ENCODE assay signal across 12 cellular contexts in genomic region chr2:42060718-42061619, GRCh38. TPM values are rescaled to one million over a fixed set of nuclear protein-coding genes. Genes with fewer than 3 reads are reported as not detected.
DNase-seq lines count a peak whose midpoint lies in the region; ATAC-seq, FAIRE-seq and TF ChIP-seq lines count a peak whose summit lies in the region.
"Had no signal": no experiment of that assay in that cellular context is flagged by ENCODE, and none has a peak within 500 bp of the region (broad histone marks: within the 10 kb centered on the region; RNA-seq: fewer than 3 reads in every experiment).

No MANE protein-coding gene starts in this region.

- H3K27me3 Mint-ChIP-seq in chondrocyte (ENCODE audit: low read depth) = no peaks in the 10 kb centered on the region
- peaks cover 16% of the 10 kb centered on the region for H3K27me3 Mint-ChIP-seq in activated CD4-positive, alpha-beta T cell treated with anti-CD3 and anti-CD28 coated beads, Interleukin-2, amount 10 ng/mL, durations not matched to agents 24 days and 14 days
- H3K27me3 Mint-ChIP-seq: activated naive CD4-positive, alpha-beta T cell treated with anti-CD3 and anti-CD28 coated beads, Interleukin-2, amount 50 U/mL, for 24 hours had no signal

- no peak overlapping the region for H3K56ac ChIP-seq in IMR-90 (ENCODE audit: extremely low read depth, insufficient read depth, low read length)

- H3K4ac ChIP-seq in IMR-90 (ENCODE audit: low read depth, low read length) = peak overlapping the region; percentile 95

- peaks cover 22% of the 10 kb centered on the region for H3K36me3 Mint-ChIP-seq in chondrocyte (ENCODE audit: low read depth)
- H3K36me3 Mint-ChIP-seq in activated CD4-positive, alpha-beta T cell treated with anti-CD3 and anti-CD28 coated beads, Interleukin-2, amount 10 ng/mL, durations not matched to agents 24 days and 14 days (ENCODE audit: low read depth) = no peaks in the 10 kb centered on the region
- H3K36me3 Mint-ChIP-seq: activated naive CD4-positive, alpha-beta T cell treated with anti-CD3 and anti-CD28 coated beads, Interleukin-2, amount 50 U/mL, for 24 hours had no signal

- H3K18ac ChIP-seq in IMR-90 (ENCODE audit: low read depth, low read length) = peak overlapping the region; percentile 31

- no peak for FAIRE-seq in HepG2 (lab: Jason Lieb, UNC)

- H3K79me1 ChIP-seq in IMR-90 (ENCODE audit: low read depth in 1 of 2, low read length in 2 of 2) = peaks cover 0 to 30% of the 10 kb centered on the region in 2 experiments; a peak in 3 of 4 replicates

- H3K79me2 ChIP-seq in HepG2 (ENCODE audit: insufficient read depth, low read length) (no peaks in the 10 kb centered on the region), OCI-LY7 (ENCODE audit: insufficient read depth, low read depth, low read length) (no peaks in the 10 kb centered on the region)

- POLR2A ChIA-PET in IMR-90 (lab: Charles Lee; ENCODE audit: unreplicated experiment) = no interaction called here
- POLR2A ChIA-PET in HepG2 (lab: Yijun Ruan, JAX) = interaction anchor here (0.9 to 11.8 kb wide), 4 partner anchors 8 to 213 kb away, joined by 3 to 203 read pairs (median 18); partner anchors contain the start of gene PKDCC
- POLR2A ChIA-PET in OCI-LY7 (lab: Charles Lee) = interaction anchor here (1.6 kb wide), 1 partner anchor 7 kb away, joined by 5 read pairs; no protein-coding TSS in a partner anchor

- no peaks in the 10 kb centered on the region for H3K9me3 ChIP-seq in IMR-90 (ENCODE audit: control insufficient read depth, insufficient read depth, low read length)
- no peaks in the 10 kb centered on the region for H3K9me3 ChIP-seq in HepG2 (ENCODE audit: low read length)
- no peaks in the 10 kb centered on the region for H3K9me3 ChIP-seq in stomach smooth muscle (ENCODE audit: control insufficient read depth in 2 of 2, low read length in 2 of 2)
- H3K9me3 ChIP-seq in OCI-LY7 (ENCODE audit: low read length) = no peaks in the 10 kb centered on the region

- TF ChIP-seq EP300 in HepG2 (IDR thresholded peaks at IDR 0.05; ENCODE audit: low read depth in 2 of 2, low read length in 2 of 2) (no peak), HepG2 (CRISPR knock-in tag; IDR thresholded peaks at IDR 0.05; ENCODE audit: borderline replicate concordance) (no peak)

- H2AK9ac ChIP-seq in IMR-90 (replicated peaks; ENCODE audit: low read depth, low read length, poor library complexity) = no peak overlapping the region

- no peak overlapping the region for H3K4me3 Mint-ChIP-seq in chondrocyte (ENCODE audit: unreplicated experiment)
- no peak overlapping the region for H3K4me3 Mint-ChIP-seq in activated CD4-positive, alpha-beta T cell treated with anti-CD3 and anti-CD28 coated beads, Interleukin-2, amount 10 ng/mL, durations not matched to agents 24 days and 14 days
- H3K4me3 Mint-ChIP-seq: activated naive CD4-positive, alpha-beta T cell treated with anti-CD3 and anti-CD28 coated beads, Interleukin-2, amount 50 U/mL, for 24 hours; neural crest cell; WTC11 had no signal

- peak overlapping the region; percentile 45; the same call in 1 of the 2 replicates for H3K23ac ChIP-seq in IMR-90 (ENCODE audit: low read depth, low read length)

- BruUV-seq in IMR-90 (replicated peaks; lab: Mats Ljungman, UMichigan) (no TSS peak), HepG2 (replicated peaks; lab: Mats Ljungman, UMichigan) (no TSS peak), OCI-LY7 (replicated peaks; lab: Mats Ljungman, UMichigan) (no TSS peak)

- H3K27me3 ChIP-seq in IMR-90 (ENCODE audit: control insufficient read depth, insufficient read depth, low read length) (no peaks in the 10 kb centered on the region), HepG2 (ENCODE audit: control insufficient read depth in 1 of 2, insufficient read depth in 2 of 2, low read length in 2 of 2) (no peaks in the 10 kb centered on the region), stomach smooth muscle (ENCODE audit: control insufficient read depth in 1 of 2, insufficient read depth in 2 of 2, low read length in 2 of 2) (no peaks in the 10 kb centered on the region), brain microvascular endothelial cell (replicated peaks) (no peaks in the 10 kb centered on the region)

- no peak for TF ChIP-seq CTCF in IMR-90 (conservative IDR thresholded peaks at IDR 0.05; ENCODE audit: low read depth, low read length)
- TF ChIP-seq CTCF in chondrocyte (IDR thresholded peaks at IDR 0.05) = no peak
- no peak for TF ChIP-seq CTCF in HepG2 (CRISPR knock-in tag; IDR thresholded peaks at IDR 0.05)
- TF ChIP-seq CTCF in OCI-LY7 (conservative IDR thresholded peaks at IDR 0.05; ENCODE audit: low read length) = no peak
- TF ChIP-seq CTCF in brain microvascular endothelial cell (IDR thresholded peaks at IDR 0.05; ENCODE audit: low read depth, low read length, missing control alignments) = no peak

- H3K4me1 ChIP-seq in IMR-90 (ENCODE audit: control insufficient read depth, insufficient read depth, low read length) (peaks cover 33% of the 10 kb centered on the region), HepG2 (ENCODE audit: insufficient read depth, low read length) (peaks cover 75% of the 10 kb centered on the region), stomach smooth muscle (ENCODE audit: control insufficient read depth, insufficient read depth, low read length) (peaks cover 63% of the 10 kb centered on the region), OCI-LY7 (ENCODE audit: insufficient read depth, low read length, poor library complexity, severe bottlenecking) (no peaks in the 10 kb centered on the region)

- H3K4me2 ChIP-seq in IMR-90 (ENCODE audit: low read depth, low read length) (no peak overlapping the region), HepG2 (ENCODE audit: low read depth, low read length) (peak overlapping the region; percentile 50), OCI-LY7 (ENCODE audit: low read length) (no peak overlapping the region)

- dilution Hi-C loops in IMR-90 (cut with HindIII; ENCODE audit: low sequenced_read_pairs, unreplicated experiment) = no loop called here

- peak; percentile 31 for DNase-seq in IMR-90
- no peak for DNase-seq in chondrocyte (ENCODE audit: low spot score)
- no peak for DNase-seq in HepG2 (ENCODE audit: low spot score)
- no peak for DNase-seq in OCI-LY7 (ENCODE audit: low spot score)
- no peak for DNase-seq in brain microvascular endothelial cell
- no peak for DNase-seq in activated CD4-positive, alpha-beta T cell treated with anti-CD3 and anti-CD28 coated beads, Interleukin-2, amount 10 ng/mL, durations not matched to agents 24 days and 14 days
- no peak for DNase-seq in GOT3 (lab: John Stamatoyannopoulos, UW)
- DNase-seq: NCI-H510A had no signal

- peak overlapping the region; percentile 0 for H2BK5ac ChIP-seq in IMR-90 (ENCODE audit: low read depth, low read length, poor library complexity, severe bottlenecking)

- peaks cover 36% of the 10 kb centered on the region for H3K9me1 ChIP-seq in IMR-90 (ENCODE audit: insufficient read depth, low read length)

- H3K9me3 Mint-ChIP-seq in chondrocyte (ENCODE audit: low read depth) = no peaks in the 10 kb centered on the region
- H3K9me3 Mint-ChIP-seq in activated CD4-positive, alpha-beta T cell treated with anti-CD3 and anti-CD28 coated beads, Interleukin-2, amount 10 ng/mL, durations not matched to agents 24 days and 14 days = no peaks in the 10 kb centered on the region
- H3K9me3 Mint-ChIP-seq: activated naive CD4-positive, alpha-beta T cell treated with anti-CD3 and anti-CD28 coated beads, Interleukin-2, amount 50 U/mL, for 24 hours; neural crest cell; WTC11 had no signal

- H3K4me3 ChIP-seq in IMR-90 (ENCODE audit: insufficient read depth, low read depth, low read length) = no peak overlapping the region
- H3K4me3 ChIP-seq in HepG2 (replicated peaks in 1 of 3; ENCODE audit: insufficient read depth in 1 of 3, low read depth in 2 of 3, low read length in 3 of 3) = peak overlapping the region in 1 of 3 experiments; percentile 29; a peak in 1 of 6 replicates
- H3K4me3 ChIP-seq in stomach smooth muscle (ENCODE audit: low read length in 2 of 2) = peak overlapping the region in 1 of 2 donors; percentile 22
- no peak overlapping the region for H3K4me3 ChIP-seq in OCI-LY7 (ENCODE audit: low read depth, low read length, poor library complexity, severe bottlenecking)
- no peak overlapping the region for H3K4me3 ChIP-seq in brain microvascular endothelial cell (ENCODE audit: low read depth, low read length)

- H4K91ac ChIP-seq in IMR-90 (ENCODE audit: insufficient read depth, low read depth, low read length) = peak overlapping the region; percentile 97

- CTCF ChIA-PET in IMR-90 (lab: Yijun Ruan, JAX) (interaction anchor here (1.1 kb wide), 1 partner anchor 207 kb away, joined by 3 read pairs; no protein-coding TSS in a partner anchor), HepG2 (lab: Yijun Ruan, JAX; ENCODE audit: low intra/inter-chr PET ratio, low total read pairs) (no interaction called here), OCI-LY7 (lab: Charles Lee; ENCODE audit: unreplicated experiment) (no interaction called here)

- TF ChIP-seq RAD21 in IMR-90 (IDR thresholded peaks at IDR 0.05; ENCODE audit: low read length) (no peak), HepG2 (CRISPR knock-in tag; IDR thresholded peaks at IDR 0.05) (no peak)

- peak overlapping the region; percentile 52 for H4K5ac ChIP-seq in IMR-90 (ENCODE audit: low read depth, low read length)

- H3K36me3 ChIP-seq in IMR-90 (ENCODE audit: control insufficient read depth, insufficient read depth, low read length) (peaks cover 43% of the 10 kb centered on the region), HepG2 (replicated peaks in 1 of 2; ENCODE audit: control insufficient read depth in 1 of 2, insufficient read depth in 2 of 2, low read length in 2 of 2) (peaks cover 20 to 26% of the 10 kb centered on the region in 2 experiments), stomach smooth muscle (ENCODE audit: control insufficient read depth in 2 of 2, insufficient read depth in 2 of 2, low read length in 2 of 2) (peaks cover 27 to 30% of the 10 kb centered on the region in 2 donors), OCI-LY7 (ENCODE audit: insufficient read depth, low read length) (no peaks in the 10 kb centered on the region), brain microvascular endothelial cell (replicated peaks) (peaks cover 34% of the 10 kb centered on the region)

- peak overlapping the region; percentile 95 for H2BK20ac ChIP-seq in IMR-90 (ENCODE audit: low read depth, low read length)

- H2BK120ac ChIP-seq in IMR-90 (ENCODE audit: low read depth, low read length) = peak overlapping the region; percentile 83

- intact Hi-C loops in IMR-90 (cut with micrococcal nuclease) = no loop called here
- intact Hi-C loops in HepG2 (cut with micrococcal nuclease; ENCODE audit: unreplicated experiment) = no loop called here
- intact Hi-C loops in OCI-LY7 (cut with micrococcal nuclease; ENCODE audit: unreplicated experiment) = no loop called here
- intact Hi-C loops in activated CD4-positive, alpha-beta T cell treated with anti-CD3 and anti-CD28 coated beads, Interleukin-2, amount 10 ng/mL, durations not matched to agents 24 days and 14 days (cut with micrococcal nuclease) = no loop called here

- peak overlapping the region; percentile 80; the same call in 2 of the 3 replicates for H2BK15ac ChIP-seq in IMR-90 (ENCODE audit: low read depth, low read length)

- H3K14ac ChIP-seq in IMR-90 (replicated peaks; ENCODE audit: low read depth, low read length) = peak overlapping the region; percentile 89

- TF ChIP-seq POLR2A in IMR-90 (IDR thresholded peaks at IDR 0.05; ENCODE audit: low read depth, low read length) (no peak), HepG2 (IDR thresholded peaks at IDR 0.05; ENCODE audit: insufficient read depth in 1 of 2, low read depth in 2 of 2, low read length in 2 of 2) (0 out of 4 replicates have a peak, but pooled peaks of 1 of the 2 experiments have one; percentile 7)

- peak overlapping the region; percentile 81 for H2AK5ac ChIP-seq in IMR-90 (ENCODE audit: low read depth, low read length)

- WGBS in IMR-90 (ENCODE audit: extremely low coverage in 2 of 2, insufficient read length in 1 of 2), 2 experiments = 43% methylated on average over 2 of the region's 14 CpGs; no CpG with 5 or more reads in 1 of the 2 experiments
- WGBS in HepG2 (ENCODE audit: low lambda C conversion rate) = 40% methylated on average over 14 of the region's 14 CpGs

- no peaks in the 10 kb centered on the region for H3K9me2 ChIP-seq in OCI-LY7 (ENCODE audit: insufficient read depth, low read length)

- H3K27ac Mint-ChIP-seq in chondrocyte (ENCODE audit: unreplicated experiment) = peak overlapping the region; percentile 90
- no peak overlapping the region for H3K27ac Mint-ChIP-seq in activated CD4-positive, alpha-beta T cell treated with anti-CD3 and anti-CD28 coated beads, Interleukin-2, amount 10 ng/mL, durations not matched to agents 24 days and 14 days
- H3K27ac Mint-ChIP-seq: activated naive CD4-positive, alpha-beta T cell treated with anti-CD3 and anti-CD28 coated beads, Interleukin-2, amount 50 U/mL, for 24 hours; WTC11 had no signal

- ATAC-seq in IMR-90 (ENCODE audit: low read depth) (peak; percentile 7), HepG2 (peak; percentile 58)

- H2AFZ ChIP-seq in IMR-90 (replicated peaks; ENCODE audit: low read length, poor library complexity) = peak overlapping the region; percentile 12
- H2AFZ ChIP-seq in HepG2 (ENCODE audit: low read length) = no peak overlapping the region
- no peak overlapping the region for H2AFZ ChIP-seq in OCI-LY7 (ENCODE audit: low read length)

- no peaks in the 10 kb centered on the region for H4K20me1 ChIP-seq in IMR-90 (ENCODE audit: insufficient read depth, low read length)
- H4K20me1 ChIP-seq in HepG2 (ENCODE audit: insufficient read depth, low read length) = no peaks in the 10 kb centered on the region
- no peaks in the 10 kb centered on the region for H4K20me1 ChIP-seq in OCI-LY7 (ENCODE audit: insufficient read depth, low read length)

- H3K27ac ChIP-seq in IMR-90 (ENCODE audit: insufficient read depth, low read length) (peak overlapping the region; percentile 62; the same call in 1 of the 2 replicates), HepG2 (ENCODE audit: extremely low read length, insufficient read depth, low read length) (no peak overlapping the region), stomach smooth muscle (ENCODE audit: low read length) (peak overlapping the region; percentile 70), OCI-LY7 (ENCODE audit: low read depth, low read length, poor library complexity, severe bottlenecking) (no peak overlapping the region), brain microvascular endothelial cell (no peak overlapping the region)

- H4K8ac ChIP-seq in IMR-90 (ENCODE audit: low read depth in 2 of 2, low read length in 2 of 2) = peak overlapping the region in 1 of 2 experiments; percentile 78; a peak in 1 of 4 replicates

- H3K9ac ChIP-seq in IMR-90 (ENCODE audit: low read depth, low read length) (no peak overlapping the region; the same call in 1 of the 2 replicates), HepG2 (ENCODE audit: insufficient read depth, low read depth, low read length) (0 out of 2 replicates have a peak overlapping the region, but pooled peaks have one; percentile 7), stomach smooth muscle (ENCODE audit: low read length in 2 of 2) (no peak overlapping the region)

- H3K4me1 Mint-ChIP-seq in chondrocyte (ENCODE audit: low read depth) = peaks cover 64% of the 10 kb centered on the region
- H3K4me1 Mint-ChIP-seq in activated CD4-positive, alpha-beta T cell treated with anti-CD3 and anti-CD28 coated beads, Interleukin-2, amount 10 ng/mL, durations not matched to agents 24 days and 14 days = no peaks in the 10 kb centered on the region
- H3K4me1 Mint-ChIP-seq: activated naive CD4-positive, alpha-beta T cell treated with anti-CD3 and anti-CD28 coated beads, Interleukin-2, amount 50 U/mL, for 24 hours had no signal

- in situ Hi-C loops in IMR-90 (cut with MboI; ENCODE audit: low sequenced_read_pairs) = no loop called here
- in situ Hi-C loops in HepG2 (cut with HindIII; ENCODE audit: extremely low pct_ligation_motif_present, low pct_unique_long_range_greater_than_20kb) = no loop called here
- in situ Hi-C loops in brain microvascular endothelial cell (cut with HindIII; ENCODE audit: low pct_ligation_motif_present, low sequenced_read_pairs) = no loop called here

RNA-seq across cellular contexts. Expression of gene PKDCC, which starts 13.1 kb away (rescaled TPM):
- total RNA-seq in IMR-90 (2012; rRNA removed) (50.3 and 55.6 TPM in 2 replicates), chondrocyte (83.1 to 164 TPM (median 155 TPM) in 3 replicates), HepG2 (2016; rRNA removed; fragmentation: Illumina TruSeq; extraction: Trizol) (28.5 and 52.6 TPM in 2 replicates), OCI-LY7 (2022) (not detected in 2 replicates)
- polyA plus RNA-seq in IMR-90 (2012; rRNA removed) (67.4 and 95.7 TPM in 2 replicates), HepG2 (2011; rRNA removed) (58.8 and 61.3 TPM in 2 replicates)
- 40.2 and 112 TPM in 2 replicates for polyA plus RNA-seq in IMR-90 (2012; cell fraction: cytosol; rRNA removed)
- 310 and 597 TPM in 2 replicates for polyA plus RNA-seq in IMR-90 (2012; cell fraction: nucleus; rRNA removed; ENCODE audit: low replicate concordance)
- 29.8 and 32.7 TPM in 2 replicates for total RNA-seq in HepG2 (2016; cell fraction: cytosol; rRNA removed; fragmentation: Illumina TruSeq; extraction: Trizol; ENCODE audit: low read depth)
- 26.0 and 48.3 TPM in 2 replicates for total RNA-seq in HepG2 (2016; cell fraction: insoluble cytoplasmic fraction; rRNA removed; fragmentation: Illumina TruSeq; extraction: Trizol)
- total RNA-seq in HepG2 (2016; cell fraction: membrane; rRNA removed; fragmentation: Illumina TruSeq; extraction: Trizol) = 54.4 and 56.9 TPM in 2 replicates
- total RNA-seq in HepG2 (2016; cell fraction: nucleus; rRNA removed; fragmentation: Illumina TruSeq; extraction: Trizol) = 54.4 and 55.1 TPM in 2 replicates
- polyA plus RNA-seq in HepG2 (2011; cell fraction: cytosol; rRNA removed) = 38.5 and 60.7 TPM in 2 replicates
- polyA plus RNA-seq in HepG2 (2011; cell fraction: nucleus; rRNA removed) = 143 and 171 TPM in 2 replicates
- polyA plus RNA-seq in HepG2 (2012) = 40.4 and 41.4 TPM in 2 replicates
- polyA plus RNA-seq in HepG2 (2016; cell fraction: cytosol; fragmentation: Illumina TruSeq; extraction: Trizol; ENCODE audit: low read depth) = 17.4 and 18.8 TPM in 2 replicates
- polyA plus RNA-seq in HepG2 (2016; cell fraction: insoluble cytoplasmic fraction; fragmentation: Illumina TruSeq; extraction: Trizol; ENCODE audit: low read depth) = 22.6 and 27.6 TPM in 2 replicates
- polyA plus RNA-seq in HepG2 (2016; cell fraction: membrane; fragmentation: Illumina TruSeq; extraction: Trizol; ENCODE audit: low read depth) = 33.9 and 35.9 TPM in 2 replicates
- polyA plus RNA-seq in HepG2 (2016; cell fraction: nucleus; fragmentation: Illumina TruSeq; extraction: Trizol; ENCODE audit: insufficient read depth, low read depth) = 102 and 113 TPM in 2 replicates
- polyA minus RNA-seq in HepG2 (2011; rRNA and poly(A)+ RNA removed; ENCODE audit: low replicate concordance) = 71.1 and 76.2 TPM in 2 replicates
- polyA minus RNA-seq in HepG2 (2011; cell fraction: cytosol; rRNA and poly(A)+ RNA removed) = 18.8 and 24.4 TPM in 2 replicates
- polyA minus RNA-seq in HepG2 (2011; cell fraction: nucleus; rRNA and poly(A)+ RNA removed) = 23.2 and 26.8 TPM in 2 replicates
- not detected in 2 replicates for total RNA-seq in OCI-LY7 (2014; rRNA removed; shearing (Covaris generic))
- total RNA-seq in activated CD4-positive, alpha-beta T cell treated with anti-CD3 and anti-CD28 coated beads, Interleukin-2, amount 10 ng/mL, durations not matched to agents 24 days and 14 days = not detected in 2 replicates

Comparison
In these comparisons a context has a peak if more than half of its experiments do, and no peak if none do; other contexts are left out.
1. H3K27ac ChIP-seq: peak in IMR-90 (single experiment) and stomach smooth muscle (single experiment); none in HepG2 (single experiment), OCI-LY7 (single experiment) and brain microvascular endothelial cell (single experiment).
2. RNA of gene PKDCC, which starts 13.1 kb away (total RNA-seq): 83.1 to 164 TPM in chondrocyte, 50.3 to 55.6 TPM in IMR-90 and 26.0 to 56.9 TPM in HepG2; not detected in activated CD4-positive, alpha-beta T cell treated with anti-CD3 and anti-CD28 coated beads, Interleukin-2, amount 10 ng/mL, durations not matched to agents 24 days and 14 days and not detected in OCI-LY7; every median in the first group is over 10 times any median in the second.